ENCODE assay signal across 8 cellular contexts in the genomic region with DNA sequence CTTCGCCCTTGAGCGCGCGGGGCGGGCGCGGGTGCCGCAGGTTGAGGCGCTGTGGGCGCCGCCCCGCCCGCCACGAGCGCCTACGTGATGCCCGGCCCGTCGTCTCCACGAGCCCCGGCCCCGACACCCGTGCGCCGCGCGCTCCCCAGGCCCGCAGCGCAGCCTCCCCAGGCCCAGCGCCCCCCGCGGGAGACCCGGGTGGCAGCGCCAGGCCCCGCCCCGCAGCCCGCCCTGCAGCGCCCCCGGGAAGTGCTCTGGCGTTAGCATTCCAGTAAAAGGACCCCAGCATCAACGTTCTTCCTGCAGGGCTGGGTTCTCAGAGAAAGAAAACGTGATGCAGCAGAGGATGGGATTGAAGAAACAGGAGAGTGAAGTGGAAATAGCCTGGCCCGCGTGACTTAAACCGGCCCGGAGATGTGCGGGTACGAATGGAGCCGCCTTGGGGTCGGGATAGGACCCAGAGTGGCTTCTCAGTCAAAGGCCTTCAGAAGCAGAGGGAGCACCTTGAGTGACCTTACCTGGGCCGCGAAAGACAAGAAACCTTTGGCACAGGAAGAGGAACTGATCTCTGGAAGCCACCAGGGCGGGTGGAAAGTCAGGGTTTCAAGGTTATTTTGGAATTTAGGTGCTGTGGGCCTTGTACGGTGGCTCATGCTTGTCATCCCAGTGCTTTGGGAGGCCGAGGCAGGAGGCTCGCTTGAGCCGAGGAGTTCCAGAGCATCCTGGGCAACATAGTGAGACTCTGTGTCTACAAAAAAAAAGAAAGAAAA. TPM values are rescaled to one million over a fixed set of nuclear protein-coding genes. Genes with fewer than 3 reads are reported as not detected.
DNase-seq lines count a peak whose midpoint lies in the region; ATAC-seq and TF ChIP-seq lines count a peak whose summit lies in the region.

No MANE protein-coding gene starts in this region.

- peak overlapping the region; percentile 80 for H3K27ac ChIP-seq in DND-41 (ENCODE audit: low read length)
- H3K27ac ChIP-seq in HUES48 (ENCODE audit: low read depth, low read length) = no peak overlapping the region

- DNase-seq in DND-41 = peak; percentile 54
- peak; percentile 29 for DNase-seq in activated T-cell treated with anti-CD3 and anti-CD28 coated beads, Interleukin-2, amount 50 U/mL, for 4 hours
- peak; percentile 63 for DNase-seq in glutamatergic neuron
- DNase-seq in progenitor cell of endocrine pancreas (ENCODE audit: low spot score, unreplicated experiment) = no peak
- no peak for DNase-seq in NCI-H345 treated with DMSO at 0.1 percent for 48 hours (lab: John Stamatoyannopoulos, UW; ENCODE audit: unreplicated experiment)
- no peak for DNase-seq in NCI-H226

- peaks cover 4% of the 10 kb centered on the region for H3K9me3 Mint-ChIP-seq in activated T-cell treated with anti-CD3 and anti-CD28 coated beads, Interleukin-2, amount 50 U/mL, for 4 hours
- H3K9me3 Mint-ChIP-seq in glutamatergic neuron (ENCODE audit: unreplicated experiment) (peaks cover 4% of the 10 kb centered on the region), progenitor cell of endocrine pancreas (ENCODE audit: low read depth) (no peaks in the 10 kb centered on the region)

- H3K4me1 Mint-ChIP-seq in activated T-cell treated with anti-CD3 and anti-CD28 coated beads, Interleukin-2, amount 50 U/mL, for 4 hours (ENCODE audit: low read depth) = peaks cover 39% of the 10 kb centered on the region
- H3K4me1 Mint-ChIP-seq in glutamatergic neuron (ENCODE audit: low read depth, unreplicated experiment) (no peaks in the 10 kb centered on the region), progenitor cell of endocrine pancreas (ENCODE audit: low read depth) (no peaks in the 10 kb centered on the region)

- H3K4me3 Mint-ChIP-seq in activated T-cell treated with anti-CD3 and anti-CD28 coated beads, Interleukin-2, amount 50 U/mL, for 4 hours = peak overlapping the region; percentile 92
- peak overlapping the region; percentile 78 for H3K4me3 Mint-ChIP-seq in glutamatergic neuron (ENCODE audit: unreplicated experiment)
- peak overlapping the region; percentile 73 for H3K4me3 Mint-ChIP-seq in progenitor cell of endocrine pancreas (ENCODE audit: low read depth)

- H3K36me3 Mint-ChIP-seq in activated T-cell treated with anti-CD3 and anti-CD28 coated beads, Interleukin-2, amount 50 U/mL, for 4 hours (ENCODE audit: insufficient read depth) = peaks cover 34% of the 10 kb centered on the region
- no peaks in the 10 kb centered on the region for H3K36me3 Mint-ChIP-seq in glutamatergic neuron (ENCODE audit: unreplicated experiment)
- H3K36me3 Mint-ChIP-seq in progenitor cell of endocrine pancreas (ENCODE audit: insufficient read depth) = no peaks in the 10 kb centered on the region

- H3K79me2 ChIP-seq in DND-41 (ENCODE audit: insufficient read depth, low read length) = peaks cover 67% of the 10 kb centered on the region

- H3K4me3 ChIP-seq in DND-41 (ENCODE audit: low read depth in 1 of 2, low read length in 2 of 2) (peak overlapping the region; percentile 87 to 96; a peak in 3 of 4 replicates), HUES48 (ENCODE audit: low read depth, low read length) (peak overlapping the region; percentile 87)

- ATAC-seq in DND-41 (ENCODE audit: insufficient read depth, low read depth) = peak; percentile 37
- peak; percentile 33 for ATAC-seq in GM19463 (IDR thresholded peaks at IDR 0.05; ENCODE audit: unreplicated experiment)
- ATAC-seq in activated T-cell treated with anti-CD3 and anti-CD28 coated beads, Interleukin-2, amount 50 U/mL, for 4 hours = peak; percentile 5 to 6

- peak overlapping the region; percentile 94 for H3K9ac ChIP-seq in DND-41 (ENCODE audit: low read depth, low read length)
- H3K9ac ChIP-seq in HUES48 (ENCODE audit: low read depth, low read length) = peak overlapping the region; percentile 41; the same call in 1 of the 2 replicates

- no peaks in the 10 kb centered on the region for H3K27me3 Mint-ChIP-seq in activated T-cell treated with anti-CD3 and anti-CD28 coated beads, Interleukin-2, amount 50 U/mL, for 4 hours (ENCODE audit: low read depth)
- H3K27me3 Mint-ChIP-seq in glutamatergic neuron (ENCODE audit: unreplicated experiment) = peaks cover 15% of the 10 kb centered on the region
- peaks cover 71% of the 10 kb centered on the region for H3K27me3 Mint-ChIP-seq in progenitor cell of endocrine pancreas

- peaks cover 51% of the 10 kb centered on the region for H4K20me1 ChIP-seq in DND-41 (ENCODE audit: insufficient read depth, low read length)

- H3K36me3 ChIP-seq in DND-41 (ENCODE audit: insufficient read depth, low read length) (peaks cover 58% of the 10 kb centered on the region), HUES48 (ENCODE audit: control insufficient read depth, insufficient read depth, low read length) (peaks cover 28% of the 10 kb centered on the region)

- H2AFZ ChIP-seq in DND-41 (ENCODE audit: low read depth, low read length) = peak overlapping the region; percentile 80; the same call in 1 of the 2 replicates

- H3K27me3 ChIP-seq in DND-41 (ENCODE audit: insufficient read depth, low read length, poor library complexity) (no peaks in the 10 kb centered on the region), HUES48 (ENCODE audit: control insufficient read depth, insufficient read depth, low read length) (peaks cover 14% of the 10 kb centered on the region)

- H3K9me3 ChIP-seq in DND-41 (ENCODE audit: insufficient read depth, low read length, severe bottlenecking) (no peaks in the 10 kb centered on the region), HUES48 (ENCODE audit: control insufficient read depth, insufficient read depth, low read length) (no peaks in the 10 kb centered on the region)

- TF ChIP-seq CTCF in DND-41 (IDR thresholded peaks at IDR 0.05; ENCODE audit: borderline replicate concordance, extremely low read depth, low read length, poor library complexity, severe bottlenecking) = peak; percentile 16
- no peak for TF ChIP-seq CTCF in glutamatergic neuron (IDR thresholded peaks at IDR 0.05; ENCODE audit: partially characterized antibody, unreplicated experiment)
- TF ChIP-seq CTCF in progenitor cell of endocrine pancreas (IDR thresholded peaks at IDR 0.05; ENCODE audit: unreplicated experiment) = peak; percentile 6

- peaks cover 52% of the 10 kb centered on the region for H3K4me1 ChIP-seq in DND-41 (ENCODE audit: insufficient read depth, low read length)
- peaks cover 18% of the 10 kb centered on the region for H3K4me1 ChIP-seq in HUES48 (ENCODE audit: control insufficient read depth, insufficient read depth, low read length)

- peak overlapping the region; percentile 64 for H3K27ac Mint-ChIP-seq in glutamatergic neuron (ENCODE audit: unreplicated experiment)
- peak overlapping the region; percentile 62 for H3K27ac Mint-ChIP-seq in progenitor cell of endocrine pancreas

- peak overlapping the region; percentile 83 for H3K4me2 ChIP-seq in DND-41 (ENCODE audit: insufficient read depth, low read length)

RNA-seq across cellular contexts. Expression of gene PFKP, which starts 1.8 kb away (rescaled TPM):
- total RNA-seq in activated T-cell treated with anti-CD3 and anti-CD28 coated beads, Interleukin-2, amount 50 U/mL, for 4 hours = 100 to 1,000 TPM; 239 to 271 (median 253) TPM
- total RNA-seq in glutamatergic neuron (ENCODE audit: unreplicated experiment) (24.2 TPM), progenitor cell of endocrine pancreas (4.8 and 7.3 TPM in 2 replicates)

Comparison
In these comparisons a context has a peak if more than half of its experiments do, and no peak if none do; other contexts are left out.
1. DNase-seq: peak in DND-41 (single experiment), activated T-cell treated with anti-CD3 and anti-CD28 coated beads, Interleukin-2, amount 50 U/mL, for 4 hours (single experiment) and glutamatergic neuron (single experiment); none in progenitor cell of endocrine pancreas (single experiment), NCI-H345 treated with DMSO at 0.1 percent for 48 hours (single experiment) and NCI-H226 (single experiment).
2. Peak in every context shown above with its lines, with median percentiles within 50 percentile points of each other: ATAC-seq and H3K4me3 Mint-ChIP-seq.